8 cellular contexts compared by ENCODE assay signal in genomic region chr1:203663294-203663693, GRCh38. TPM values are rescaled to one million over a fixed set of nuclear protein-coding genes. Genes with fewer than 3 reads are reported as not detected.
A peak's percentile ranks its signal among the peaks of the same experiment; 100 is the strongest.
DNase-seq lines count a peak whose midpoint lies in the region; ATAC-seq and TF ChIP-seq lines count a peak whose summit lies in the region.

No MANE protein-coding gene starts in this region.

- peaks cover 3% of the 10 kb centered on the region for H3K36me3 Mint-ChIP-seq in activated naive CD4-positive, alpha-beta T cell treated with anti-CD3 and anti-CD28 coated beads, Interleukin-2, amount 50 U/mL, for 24 hours
- no peaks in the 10 kb centered on the region for H3K36me3 Mint-ChIP-seq in activated CD8-positive, alpha-beta T cell treated with anti-CD3 and anti-CD28 coated beads for 36 hours (ENCODE audit: low read depth)

- H3K4me3 Mint-ChIP-seq in activated naive CD4-positive, alpha-beta T cell treated with anti-CD3 and anti-CD28 coated beads, Interleukin-2, amount 50 U/mL, for 24 hours: no peak overlapping the region
- no peak overlapping the region for H3K4me3 Mint-ChIP-seq in activated CD8-positive, alpha-beta T cell treated with anti-CD3 and anti-CD28 coated beads for 36 hours

- H3K27me3 Mint-ChIP-seq in activated naive CD4-positive, alpha-beta T cell treated with anti-CD3 and anti-CD28 coated beads, Interleukin-2, amount 50 U/mL, for 24 hours: no peaks in the 10 kb centered on the region
- H3K27me3 Mint-ChIP-seq in activated CD8-positive, alpha-beta T cell treated with anti-CD3 and anti-CD28 coated beads for 36 hours: no peaks in the 10 kb centered on the region

- ATAC-seq in activated CD8-positive, alpha-beta T cell treated with anti-CD3 and anti-CD28 coated beads for 36 hours: peak; percentile 84
- ATAC-seq in right cardiac atrium (peak in 1 of 2 donors; percentile 52), HG03139 (IDR thresholded peaks at IDR 0.05; ENCODE audit: unreplicated experiment) (no peak)

- H3K9me3 ChIP-seq in right cardiac atrium (ENCODE audit: control insufficient read depth, low read length) (no peaks in the 10 kb centered on the region), tibial artery (no peaks in the 10 kb centered on the region)

- intact Hi-C loops in activated CD8-positive, alpha-beta T cell treated with anti-CD3 and anti-CD28 coated beads for 36 hours (cut with micrococcal nuclease): no loop called here
- intact Hi-C loops in right cardiac atrium (cut with DNase I): no loop called here
- intact Hi-C loops in tibial artery (cut with DNase I; ENCODE audit: low total_unique reads): no loop called here

- H3K27me3 ChIP-seq in right cardiac atrium (ENCODE audit: control insufficient read depth, insufficient read depth): no peaks in the 10 kb centered on the region
- no peaks in the 10 kb centered on the region for H3K27me3 ChIP-seq in tibial artery

- H3K4me1 ChIP-seq in right cardiac atrium (ENCODE audit: control insufficient read depth, insufficient read depth, low read length): peaks cover 25% of the 10 kb centered on the region
- H3K4me1 ChIP-seq in tibial artery: peaks cover 0 to 78% (median 43%) of the 10 kb centered on the region in 4 donors

- peak overlapping the region; percentile 60 for H3K27ac ChIP-seq in right cardiac atrium (ENCODE audit: low read length)
- peak overlapping the region; percentile 46 to 48 for H3K27ac ChIP-seq in tibial artery

- no peaks in the 10 kb centered on the region for H3K9me3 Mint-ChIP-seq in activated naive CD4-positive, alpha-beta T cell treated with anti-CD3 and anti-CD28 coated beads, Interleukin-2, amount 50 U/mL, for 24 hours
- no peaks in the 10 kb centered on the region for H3K9me3 Mint-ChIP-seq in activated CD8-positive, alpha-beta T cell treated with anti-CD3 and anti-CD28 coated beads for 36 hours

- CTCF ChIA-PET in activated CD8-positive, alpha-beta T cell treated with anti-CD3 and anti-CD28 coated beads for 36 hours (lab: Charles Lee): interaction anchor here (0.7 to 2.3 kb wide), 7 partner anchors 10 to 396 kb away, joined by 3 to 7 read pairs (median 3); no protein-coding TSS in a partner anchor

- 57% methylated on average over 2 of the region's 2 CpGs for WGBS in right cardiac atrium

- no peak for TF ChIP-seq CTCF in activated CD8-positive, alpha-beta T cell treated with anti-CD3 and anti-CD28 coated beads for 36 hours (IDR thresholded peaks at IDR 0.05)
- TF ChIP-seq CTCF in tibial artery (IDR thresholded peaks at IDR 0.05): no peak

- peak overlapping the region; percentile 82 for H3K27ac Mint-ChIP-seq in activated naive CD4-positive, alpha-beta T cell treated with anti-CD3 and anti-CD28 coated beads, Interleukin-2, amount 50 U/mL, for 24 hours
- H3K27ac Mint-ChIP-seq in activated CD8-positive, alpha-beta T cell treated with anti-CD3 and anti-CD28 coated beads for 36 hours: peak overlapping the region; percentile 27

- H3K4me3 ChIP-seq in right cardiac atrium (ENCODE audit: low read length) (no peak overlapping the region), tibial artery (no peak overlapping the region)

- no peaks in the 10 kb centered on the region for H3K36me3 ChIP-seq in tibial artery

- no peak for DNase-seq in activated naive CD4-positive, alpha-beta T cell treated with anti-CD3 and anti-CD28 coated beads, Interleukin-2, amount 50 U/mL, for 16 hours
- peak; percentile 66 for DNase-seq in activated CD8-positive, alpha-beta T cell treated with anti-CD3 and anti-CD28 coated beads for 36 hours
- DNase-seq in right cardiac atrium: no peak
- no peak for DNase-seq in tibial artery
- DNase-seq in DMS153 (lab: John Stamatoyannopoulos, UW): no peak
- DNase-seq in SK-N-DZ (ENCODE audit: low spot score): no peak

- POLR2A ChIA-PET in activated CD8-positive, alpha-beta T cell treated with anti-CD3 and anti-CD28 coated beads for 36 hours (lab: Charles Lee): interaction anchor here (0.7 to 1.9 kb wide), 8 partner anchors 9 to 102 kb away, joined by 3 to 15 read pairs (median 4); partner anchors contain the start of gene LAX1

- H3K4me1 Mint-ChIP-seq in activated naive CD4-positive, alpha-beta T cell treated with anti-CD3 and anti-CD28 coated beads, Interleukin-2, amount 50 U/mL, for 24 hours: peaks cover 55% of the 10 kb centered on the region
- peaks cover 52% of the 10 kb centered on the region for H3K4me1 Mint-ChIP-seq in activated CD8-positive, alpha-beta T cell treated with anti-CD3 and anti-CD28 coated beads for 36 hours (ENCODE audit: low read depth)

RNA-seq across cellular contexts. Expression of gene ATP2B4, which starts 36.7 kb away (rescaled TPM):
- total RNA-seq in activated CD8-positive, alpha-beta T cell treated with anti-CD3 and anti-CD28 coated beads for 36 hours: 10 to 100 TPM; 12.0 to 15.9 TPM
- 100 to 1,000 TPM in 3 of 4 donors, 10 to 100 TPM in 1; 97.0 to 132 (median 112) TPM for total RNA-seq in right cardiac atrium
- 65.7 TPM for polyA plus RNA-seq in right cardiac atrium
- 0.83 and 0.96 TPM in 2 replicates for polyA plus RNA-seq in SK-N-DZ (2014; cell fraction: cytosol; rRNA removed)
- polyA plus RNA-seq in SK-N-DZ (2014; cell fraction: nucleus; rRNA removed): 0.80 and 0.92 TPM in 2 replicates

Comparison
In these comparisons a context has a peak if more than half of its experiments do, and no peak if none do; other contexts are left out.
1. RNA of gene ATP2B4, which starts 36.7 kb away (total RNA-seq): 97.0 to 132 TPM in right cardiac atrium; 12.0 to 15.9 TPM in activated CD8-positive, alpha-beta T cell treated with anti-CD3 and anti-CD28 coated beads for 36 hours; every median in the first group is over 4 times any median in the second.